In the genomic region with DNA sequence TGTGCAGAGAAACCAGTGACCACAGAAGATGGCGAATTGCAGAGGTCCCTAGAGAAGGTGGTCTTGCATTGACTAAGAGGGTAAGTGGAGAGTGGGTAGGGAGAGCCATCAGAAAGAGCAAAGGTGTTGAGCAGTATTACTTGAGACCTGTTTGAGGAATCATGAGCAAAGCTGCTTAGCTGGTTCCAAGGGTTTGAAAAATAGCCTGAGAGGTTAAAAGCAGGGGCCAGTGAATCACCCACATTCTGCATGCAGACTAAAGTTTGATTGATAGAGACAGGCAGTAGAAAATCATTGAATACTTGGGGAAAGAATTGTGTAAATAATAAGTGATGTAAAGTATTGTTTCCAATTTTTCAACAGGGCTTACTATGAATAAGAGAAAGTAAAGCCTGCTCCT, we compare ENCODE assay signal across 17 cellular contexts. TPM values are rescaled to one million over a fixed set of nuclear protein-coding genes. Genes with fewer than 3 reads are reported as not detected.
DNase-seq lines count a peak whose midpoint lies in the region; ATAC-seq, FAIRE-seq and TF ChIP-seq lines count a peak whose summit lies in the region.
"Had no signal": no experiment of that assay in that cellular context is flagged by ENCODE, and none has a peak within 500 bp of the region (broad histone marks: within the 10 kb centered on the region; RNA-seq: fewer than 3 reads in every experiment).

No MANE protein-coding gene starts in this region.

- peak; percentile 22 for DNase-seq in HPDE6-E6E7 (ENCODE audit: extremely low spot score)
- peak; percentile 81 for DNase-seq in bronchial epithelial cell (ENCODE audit: low read depth)
- no peak for DNase-seq in fibroblast of lung (ENCODE audit: low read depth in 2 of 2)
- DNase-seq in superior temporal gyrus (ENCODE audit: extremely low spot score), result no peak
- no peak for DNase-seq in NCI-H1694 (lab: John Stamatoyannopoulos, UW)
- DNase-seq in effector memory CD4-positive, alpha-beta T cell, result no peak
- DNase-seq: ACHN; C1 segment of cervical spinal cord; Calu3; CD4-positive, alpha-beta T cell; DMS 273 treated with DMSO at 0.1 percent for 48 hours; H7 had no signal

- H2AFZ ChIP-seq in fibroblast of lung (ENCODE audit: low read length), result no peak overlapping the region
- H2AFZ ChIP-seq: GM23338 had no signal

- ATAC-seq in GM19035 (IDR thresholded peaks at IDR 0.05; ENCODE audit: unreplicated experiment), result no peak
- ATAC-seq: GM23338, HepG2 had no signal

- H3K4me3 ChIP-seq in bronchial epithelial cell (ENCODE audit: low read depth, low read length), result no peak overlapping the region
- peak overlapping the region in 1 of 4 experiments; percentile 24 for H3K4me3 ChIP-seq in fibroblast of lung (replicated peaks in 1 of 4; ENCODE audit: control extremely low read depth in 1 of 4, insufficient read depth in 1 of 4, low read depth in 3 of 4, low read length in 4 of 4)
- no peak overlapping the region for H3K4me3 ChIP-seq in effector memory CD4-positive, alpha-beta T cell (ENCODE audit: insufficient read depth, low read depth, low read length, poor library complexity, severe bottlenecking)
- H3K4me3 ChIP-seq: GM23338 had no signal

- H4K20me1 ChIP-seq in fibroblast of lung (ENCODE audit: control insufficient read depth, extremely low read depth, insufficient read depth, low read length), result no peaks in the 10 kb centered on the region

- H3K4me2 ChIP-seq in fibroblast of lung (ENCODE audit: extremely low read depth, insufficient read depth, low read length), result peak overlapping the region; percentile 7
- H3K4me2 ChIP-seq: GM23338 had no signal

- H3K36me3 ChIP-seq in bronchial epithelial cell (ENCODE audit: control insufficient read depth, insufficient read depth, low read length) (no peaks in the 10 kb centered on the region), fibroblast of lung (ENCODE audit: control insufficient read depth, insufficient read depth, low read length) (no peaks in the 10 kb centered on the region)
- H3K36me3 ChIP-seq in effector memory CD4-positive, alpha-beta T cell (ENCODE audit: control insufficient read depth, insufficient read depth, low read length), result no peaks in the 10 kb centered on the region

- no peak for FAIRE-seq in bronchial epithelial cell (lab: Jason Lieb, UNC)
- FAIRE-seq: HepG2, HTR-8/SVneo had no signal

- H3K27me3 ChIP-seq in bronchial epithelial cell (ENCODE audit: control insufficient read depth, insufficient read depth, low read length) (no peaks in the 10 kb centered on the region), fibroblast of lung (ENCODE audit: control insufficient read depth, insufficient read depth, low read length) (no peaks in the 10 kb centered on the region)
- no peaks in the 10 kb centered on the region for H3K27me3 ChIP-seq in effector memory CD4-positive, alpha-beta T cell (replicated peaks; ENCODE audit: control insufficient read depth, insufficient read depth, low read length, poor library complexity, severe bottlenecking)

- H3K4me1 ChIP-seq in fibroblast of lung (ENCODE audit: control insufficient read depth, extremely low read depth, insufficient read depth, low read length), result no peaks in the 10 kb centered on the region
- no peaks in the 10 kb centered on the region for H3K4me1 ChIP-seq in effector memory CD4-positive, alpha-beta T cell (ENCODE audit: control insufficient read depth, insufficient read depth, low read length, poor library complexity, severe bottlenecking)

- H3K9ac ChIP-seq in fibroblast of lung (ENCODE audit: insufficient read depth, low read length), result no peak overlapping the region

- H3K27ac ChIP-seq in fibroblast of lung (ENCODE audit: insufficient read depth, low read length), result no peak overlapping the region
- H3K27ac ChIP-seq in effector memory CD4-positive, alpha-beta T cell (ENCODE audit: insufficient read depth, low read length, poor library complexity, severe bottlenecking), result no peak overlapping the region

- H3K9me3 ChIP-seq in fibroblast of lung (ENCODE audit: control insufficient read depth, insufficient read depth, low read depth, low read length), result no peaks in the 10 kb centered on the region
- no peaks in the 10 kb centered on the region for H3K9me3 ChIP-seq in effector memory CD4-positive, alpha-beta T cell (ENCODE audit: control insufficient read depth, low read length)

- H3K79me2 ChIP-seq in fibroblast of lung (ENCODE audit: control insufficient read depth, insufficient read depth, low read length), result no peaks in the 10 kb centered on the region

- no peak for TF ChIP-seq CTCF in bronchial epithelial cell (IDR thresholded peaks at IDR 0.05; ENCODE audit: insufficient read depth, low read length, severe bottlenecking)
- no peak for TF ChIP-seq CTCF in fibroblast of lung (conservative IDR thresholded peaks at IDR 0.05 in 1 of 2, IDR thresholded peaks at IDR 0.05 in 1 of 2; ENCODE audit: low read depth in 1 of 2, low read length in 2 of 2)

RNA-seq across cellular contexts. Expression of a gene that starts 34.0 kb away (rescaled TPM):
- not detected in 2 replicates for total RNA-seq in bronchial epithelial cell
- total RNA-seq in fibroblast of lung, result under 0.01 TPM in 1 of 2 replicates, not detected in the other
- polyA plus RNA-seq in fibroblast of lung, result not detected in 2 replicates
- polyA plus RNA-seq in fibroblast of lung (2012), result not detected in 2 replicates
- polyA minus RNA-seq in fibroblast of lung (ENCODE audit: low replicate concordance), result not detected in 2 replicates
- total RNA-seq: Calu3; CD4-positive, alpha-beta T cell; Daoy; GM23338; HepG2 had no signal
- polyA plus RNA-seq: GM23338, HepG2 had no signal

Comparison
In these comparisons a context has a peak if more than half of its experiments do, and no peak if none do; other contexts are left out.
1. DNase-seq: peak in HPDE6-E6E7 (single experiment) and bronchial epithelial cell (single experiment); none in fibroblast of lung (0 of 2), superior temporal gyrus (single experiment), NCI-H1694 (single experiment) and effector memory CD4-positive, alpha-beta T cell (0 of 3).